9 cellular contexts compared by ENCODE assay signal in genomic region chr1:155648207-155649147, GRCh38. TPM values are rescaled to one million over a fixed set of nuclear protein-coding genes. Genes with fewer than 3 reads are reported as not detected.
A peak's percentile ranks its signal among the peaks of the same experiment; 100 is the strongest.
DNase-seq lines count a peak whose midpoint lies in the region; ATAC-seq, FAIRE-seq and TF ChIP-seq lines count a peak whose summit lies in the region.
"Had no signal": no experiment of that assay in that cellular context is flagged by ENCODE, and none has a peak within 500 bp of the region (broad histone marks: within the 10 kb centered on the region; RNA-seq: fewer than 3 reads in every experiment).

No MANE protein-coding gene starts in this region.

- FAIRE-seq in A549 (lab: Jason Lieb, UNC), result peak; percentile 70

- no peaks in the 10 kb centered on the region for H3K27me3 ChIP-seq in esophagus (ENCODE audit: control insufficient read depth in 1 of 2, insufficient read depth in 2 of 2, low read length in 2 of 2)
- no peaks in the 10 kb centered on the region for H3K27me3 ChIP-seq in neuron (ENCODE audit: insufficient read depth, low read length)

- peak overlapping the region; percentile 56 for H2AFZ ChIP-seq in neuron (ENCODE audit: low read depth, low read length)

- TF ChIP-seq POLR2A in A549 (IDR thresholded peaks at IDR 0.05; ENCODE audit: low read length), result no peak

- peaks cover 2% of the 10 kb centered on the region; the same call in 1 of the 3 replicates for H3K9me3 ChIP-seq in A549
- H3K9me3 ChIP-seq in HEK293 (ENCODE audit: control insufficient read depth, insufficient read depth, low read depth, low read length), result no peaks in the 10 kb centered on the region
- H3K9me3 ChIP-seq in esophagus (ENCODE audit: control insufficient read depth in 2 of 2, insufficient read depth in 1 of 2, low read depth in 1 of 2, low read length in 1 of 2), result no peaks in the 10 kb centered on the region
- peaks cover 4% of the 10 kb centered on the region for H3K9me3 ChIP-seq in neuron (ENCODE audit: low read length)

- DNase-seq in A549 (ENCODE audit: low read depth in 1 of 2, low spot score in 1 of 2), result peak; percentile 85 to 87
- DNase-seq in SHP77 (lab: John Stamatoyannopoulos, UW), result peak; percentile 42 to 55
- no peak for DNase-seq in midbrain (lab: John Stamatoyannopoulos, UW)
- DNase-seq: activated naive CD8-positive, alpha-beta T cell treated with anti-CD3 and anti-CD28 coated beads, Interleukin-2, amount 10 ng/mL, durations not matched to agents 7 days and 5 days had no signal

- peak; percentile 77 for TF ChIP-seq CTCF in A549 (IDR thresholded peaks at IDR 0.05)
- TF ChIP-seq CTCF in HEK293 (tag by site-specific recombination; IDR thresholded peaks at IDR 0.05), result no peak; the same call in 1 of the 2 replicates

- ATAC-seq in A549, result peak; percentile 93 to 96
- ATAC-seq in GM21723 (IDR thresholded peaks at IDR 0.05; ENCODE audit: unreplicated experiment), result no peak
- ATAC-seq in HG03135 (IDR thresholded peaks at IDR 0.05; ENCODE audit: unreplicated experiment), result no peak

- H3K36me3 ChIP-seq in HEK293 (ENCODE audit: control insufficient read depth in 2 of 2, insufficient read depth in 1 of 2, low read length in 2 of 2) (no peaks in the 10 kb centered on the region), esophagus (ENCODE audit: control insufficient read depth in 2 of 2, insufficient read depth in 2 of 2, low read length in 1 of 2) (no peaks in the 10 kb centered on the region), neuron (ENCODE audit: insufficient read depth, low read length) (no peaks in the 10 kb centered on the region)

- POLR2A ChIA-PET in A549 (lab: Yijun Ruan, JAX), result interaction anchor here (0.7 to 1.0 kb wide), 4 partner anchors 39 to 441 kb away, joined by 3 to 11 read pairs (median 4); no protein-coding TSS in a partner anchor
- POLR2A ChIA-PET in HEK293 (lab: Yijun Ruan, JAX), result interaction anchor here (0.7 kb wide), 1 partner anchor 46 kb away, joined by 3 read pairs; no protein-coding TSS in a partner anchor

- CTCF ChIA-PET in A549 (lab: Yijun Ruan, JAX), result interaction anchor here (0.5 to 4.9 kb wide), 24 partner anchors 8 to 559 kb away, joined by 3 to 29 read pairs (median 4); partner anchors contain the start of gene THBS3
- CTCF ChIA-PET in HEK293 (lab: Yijun Ruan, JAX), result interaction anchor here (0.6 to 1.0 kb wide), 3 partner anchors 27 to 448 kb away, joined by 3 read pairs; no protein-coding TSS in a partner anchor

- TF ChIP-seq RAD21 in A549 (conservative IDR thresholded peaks at IDR 0.05 in 1 of 2, IDR thresholded peaks at IDR 0.05 in 1 of 2), result peak; percentile 84 to 85

- H3K27ac ChIP-seq in A549, result peak overlapping the region; percentile 81 to 92
- no peak overlapping the region for H3K27ac ChIP-seq in HEK293 (ENCODE audit: extremely low read depth, low read depth, low read length)
- peak overlapping the region; percentile 14 to 79 for H3K27ac ChIP-seq in esophagus (ENCODE audit: low read depth in 2 of 2, low read length in 1 of 2)

- 38% methylated on average over 11 of the region's 11 CpGs for WGBS in A549 (ENCODE audit: missing lambda C conversion rate)
- 39 to 40% methylated on average over 11 of the region's 11 CpGs for WGBS in esophagus, 2 donors

- peaks cover 67% of the 10 kb centered on the region for H3K4me1 ChIP-seq in A549
- no peaks in the 10 kb centered on the region; the same call in 1 of the 2 replicates for H3K4me1 ChIP-seq in HEK293 (ENCODE audit: control insufficient read depth, insufficient read depth, low read length)
- peaks cover 0 to 2% of the 10 kb centered on the region in 2 donors for H3K4me1 ChIP-seq in esophagus (ENCODE audit: control insufficient read depth in 2 of 2, insufficient read depth in 2 of 2, low read length in 1 of 2)
- H3K4me1 ChIP-seq in neuron (ENCODE audit: insufficient read depth, low read length), result peaks cover 9% of the 10 kb centered on the region

- no peak for TF ChIP-seq EP300 in A549 (IDR thresholded peaks at IDR 0.05)

- peak overlapping the region; percentile 76 for H3K4me2 ChIP-seq in A549

- H3K4me3 ChIP-seq in A549 (peak overlapping the region; percentile 36), HEK293 (ENCODE audit: low read depth, low read length) (no peak overlapping the region), esophagus (ENCODE audit: low read depth in 1 of 2, low read length in 2 of 2) (peak overlapping the region in 1 of 2 donors; percentile 2), neuron (ENCODE audit: low read length) (peak overlapping the region; percentile 29)

TF ChIP-seq in A549, 52 proteins besides CTCF, POLR2A, EP300 and RAD21 (continues in another document):
- peak; percentile 26; the same call in 1 of the 2 replicates for TF ChIP-seq JUNB (IDR thresholded peaks at IDR 0.05)
- no peak for TF ChIP-seq MAZ (IDR thresholded peaks at IDR 0.05; ENCODE audit: borderline replicate concordance, low read depth, low read length)
- TF ChIP-seq PBX3 (IDR thresholded peaks at IDR 0.05), result peak; percentile 24; the same call in 1 of the 2 replicates
- peak in 1 of 2 experiments; percentile 23; a peak in 1 of 5 replicates for TF ChIP-seq JUN (IDR thresholded peaks at IDR 0.05)
- TF ChIP-seq MAX (IDR thresholded peaks at IDR 0.05), result peak; percentile 59
- TF ChIP-seq HEYL (CRISPR knock-in tag; IDR thresholded peaks at IDR 0.05), result no peak
- peak; percentile 81; the same call in 1 of the 2 replicates for TF ChIP-seq GATA3 (IDR thresholded peaks at IDR 0.05; ENCODE audit: borderline replicate concordance)
- no peak for TF ChIP-seq ZNF302 (CRISPR knock-in tag; IDR thresholded peaks at IDR 0.05)
- no peak for TF ChIP-seq ZSCAN20 (CRISPR knock-in tag; IDR thresholded peaks at IDR 0.05)
- no peak for TF ChIP-seq ZC3H11A (IDR thresholded peaks at IDR 0.05)
- TF ChIP-seq HOXA7 (CRISPR knock-in tag; IDR thresholded peaks at IDR 0.05), result no peak

TF ChIP-seq in HEK293, 187 proteins besides CTCF, POLR2A, EP300 and RAD21:
- TF ChIP-seq ZNF2 (tag by site-specific recombination; IDR thresholded peaks at IDR 0.05) (peak; percentile 80), ZNF311 (tag by site-specific recombination; IDR thresholded peaks at IDR 0.05; ENCODE audit: borderline replicate concordance) (no peak), PRDM1 (tag by site-specific recombination; IDR thresholded peaks at IDR 0.05) (peak; percentile 51; the same call in 1 of the 2 replicates), ZNF660 (tag by site-specific recombination; IDR thresholded peaks at IDR 0.05) (0 out of 2 replicates have a peak, but pooled peaks have one; percentile 30), ZNF23 (tag by site-specific recombination; IDR thresholded peaks at IDR 0.05; ENCODE audit: borderline replicate concordance) (no peak), ZNF654 (tag by site-specific recombination; IDR thresholded peaks at IDR 0.05; ENCODE audit: low read depth) (peak; percentile 56), ZBTB6 (tag by site-specific recombination; IDR thresholded peaks at IDR 0.05) (peak; percentile 32; the same call in 1 of the 2 replicates), ZNF335 (tag by site-specific recombination; conservative IDR thresholded peaks at IDR 0.05) (0 out of 2 replicates have a peak, but pooled peaks have one; percentile 17)
TF ChIP-seq in HEK293: peak in this region for 6.

RNA-seq across cellular contexts. Expression of gene MSTO1, which starts 38.5 kb away (rescaled TPM):
- 28.3 and 35.5 TPM in 2 replicates for polyA plus RNA-seq in A549 (2011; rRNA removed)
- polyA plus RNA-seq in A549 (2012; cell fraction: cytosol; rRNA removed), result 25.8 and 32.2 TPM in 2 replicates
- polyA plus RNA-seq in A549 (2012; cell fraction: nucleus; rRNA removed), result 128 and 129 TPM in 2 replicates
- 37.5 to 43.5 TPM (median 43.5 TPM) in 3 replicates for polyA plus RNA-seq in A549 (2017; fragmentation: RNase III; extraction: RNeasy Plus Mini Kit Qiagen cat#74134 plus additional on column Dnase treatment)
- polyA minus RNA-seq in A549 (2011; rRNA and poly(A)+ RNA removed), result 65.5 and 69.8 TPM in 2 replicates
- 10 to 100 TPM; 18.5 to 27.6 TPM for polyA plus RNA-seq in esophagus

RNA-seq across cellular contexts. Expression of gene YY1AP1, which starts 40.1 kb away (rescaled TPM):
- 83.5 and 91.5 TPM in 2 replicates for polyA plus RNA-seq in A549 (2011; rRNA removed)
- polyA plus RNA-seq in A549 (2012; cell fraction: cytosol; rRNA removed), result 35.8 and 41.6 TPM in 2 replicates
- polyA plus RNA-seq in A549 (2012; cell fraction: nucleus; rRNA removed), result 42.9 and 56.6 TPM in 2 replicates
- polyA plus RNA-seq in A549 (2017; fragmentation: RNase III; extraction: RNeasy Plus Mini Kit Qiagen cat#74134 plus additional on column Dnase treatment), result 33.5 to 34.2 TPM (median 33.8 TPM) in 3 replicates
- polyA minus RNA-seq in A549 (2011; rRNA and poly(A)+ RNA removed), result 49.1 and 54.4 TPM in 2 replicates
- 10 to 100 TPM; 31.8 to 37.4 TPM for polyA plus RNA-seq in esophagus

RNA-seq across cellular contexts. Expression of gene DAP3, which starts 40.4 kb away (rescaled TPM):
- polyA plus RNA-seq in A549 (2011; rRNA removed) (171 and 182 TPM in 2 replicates), A549 (2017; fragmentation: RNase III; extraction: RNeasy Plus Mini Kit Qiagen cat#74134 plus additional on column Dnase treatment) (94.8 to 102 TPM (median 96.3 TPM) in 3 replicates), esophagus (10 to 100 TPM; 57.6 to 65.8 TPM)
- 106 and 114 TPM in 2 replicates for polyA plus RNA-seq in A549 (2012; cell fraction: cytosol; rRNA removed)
- 107 and 111 TPM in 2 replicates for polyA plus RNA-seq in A549 (2012; cell fraction: nucleus; rRNA removed)
- 143 and 168 TPM in 2 replicates for polyA minus RNA-seq in A549 (2011; rRNA and poly(A)+ RNA removed)

Comparison
In these comparisons a context has a peak if more than half of its experiments do, and no peak if none do; other contexts are left out.
1. ATAC-seq: peak in A549 (2 of 2); none in GM21723 (single experiment) and HG03135 (single experiment).
2. Of the 5 proteins assayed by ChIP-seq in both HEK293 and A549: peak only in HEK293: none; only in A549: CTCF and PBX3; in both: none; in neither: 3.